9 cellular contexts compared by ENCODE assay signal in genomic region chr9:19441730-19442129, GRCh38. TPM values are rescaled to one million over a fixed set of nuclear protein-coding genes. Genes with fewer than 3 reads are reported as not detected.
DNase-seq lines count a peak whose midpoint lies in the region; ATAC-seq and TF ChIP-seq lines count a peak whose summit lies in the region.
"Had no signal": no experiment of that assay in that cellular context is flagged by ENCODE, and none has a peak within 500 bp of the region (broad histone marks: within the 10 kb centered on the region; RNA-seq: fewer than 3 reads in every experiment).

No MANE protein-coding gene starts in this region.

- peak overlapping the region; percentile 81 for H3K27ac Mint-ChIP-seq in activated CD4-positive, alpha-beta T cell treated with anti-CD3 and anti-CD28 coated beads, Interleukin-2, amount 10 ng/mL, durations not matched to agents 7 days and 5 days

- TF ChIP-seq POLR2A in spleen (IDR thresholded peaks at IDR 0.05), result no peak

- DNase-seq in activated CD4-positive, alpha-beta T cell treated with anti-CD3 and anti-CD28 coated beads, Interleukin-2, amount 10 ng/mL, durations not matched to agents 7 days and 5 days, result no peak
- DNase-seq in activated CD4-positive, alpha-beta T cell treated with anti-CD3 and anti-CD28 coated beads, Interleukin-2, amount 50 U/mL, for 48 hours, result no peak
- peak; percentile 10 for DNase-seq in OCI-LY7 (ENCODE audit: low spot score)
- no peak for DNase-seq in spleen
- no peak for DNase-seq in NCI-H446 (lab: John Stamatoyannopoulos, UW)
- no peak for DNase-seq in midbrain (lab: John Stamatoyannopoulos, UW)
- no peak for DNase-seq in NCI-H524 treated with DMSO at 0.1 percent for 48 hours (lab: John Stamatoyannopoulos, UW)
- DNase-seq: effector CD8-positive, alpha-beta T cell had no signal

- no TSS peak for BruUV-seq in OCI-LY7 (replicated peaks; lab: Mats Ljungman, UMichigan)

- peak overlapping the region; percentile 54 for H3K4me2 ChIP-seq in OCI-LY7 (ENCODE audit: low read length)

- no peaks in the 10 kb centered on the region for H3K79me2 ChIP-seq in OCI-LY7 (ENCODE audit: insufficient read depth, low read depth, low read length)

- POLR2A ChIA-PET in activated CD4-positive, alpha-beta T cell treated with anti-CD3 and anti-CD28 coated beads, Interleukin-2, amount 10 ng/mL, durations not matched to agents 7 days and 5 days (lab: Charles Lee), result interaction anchor here (0.6 to 0.7 kb wide), 2 partner anchors 21 to 255 kb away, joined by 3 read pairs; no protein-coding TSS in a partner anchor
- POLR2A ChIA-PET in OCI-LY7 (lab: Charles Lee), result no interaction called here

- peaks cover 18% of the 10 kb centered on the region for H3K4me1 Mint-ChIP-seq in activated CD4-positive, alpha-beta T cell treated with anti-CD3 and anti-CD28 coated beads, Interleukin-2, amount 10 ng/mL, durations not matched to agents 7 days and 5 days

- H4K20me1 ChIP-seq in OCI-LY7 (ENCODE audit: insufficient read depth, low read length), result no peaks in the 10 kb centered on the region

- no peaks in the 10 kb centered on the region for H3K9me3 Mint-ChIP-seq in activated CD4-positive, alpha-beta T cell treated with anti-CD3 and anti-CD28 coated beads, Interleukin-2, amount 10 ng/mL, durations not matched to agents 7 days and 5 days

- peaks cover 3% of the 10 kb centered on the region for H3K36me3 Mint-ChIP-seq in activated CD4-positive, alpha-beta T cell treated with anti-CD3 and anti-CD28 coated beads, Interleukin-2, amount 10 ng/mL, durations not matched to agents 7 days and 5 days (ENCODE audit: low read depth)

- peak overlapping the region; percentile 76; the same call in 1 of the 2 replicates for H2AFZ ChIP-seq in OCI-LY7 (ENCODE audit: low read length)

- intact Hi-C loops in OCI-LY7 (cut with micrococcal nuclease; ENCODE audit: unreplicated experiment), result no loop called here
- intact Hi-C loops in spleen (cut with DNase I; ENCODE audit: low total_unique reads), result no loop called here

- CTCF ChIA-PET in activated CD4-positive, alpha-beta T cell treated with anti-CD3 and anti-CD28 coated beads, Interleukin-2, amount 10 ng/mL, durations not matched to agents 7 days and 5 days (lab: Charles Lee), result interaction anchor here (0.7 to 3.2 kb wide), 2 partner anchors 19 to 23 kb away, joined by 3 to 13 read pairs; no protein-coding TSS in a partner anchor
- CTCF ChIA-PET in OCI-LY7 (lab: Charles Lee; ENCODE audit: unreplicated experiment), result no interaction called here

- no peaks in the 10 kb centered on the region for H3K9me2 ChIP-seq in OCI-LY7 (ENCODE audit: insufficient read depth, low read length)

- ATAC-seq in HG02759 (IDR thresholded peaks at IDR 0.05; ENCODE audit: unreplicated experiment), result peak; percentile 92

- WGBS in spleen, 5 donors, result 12 to 26% (median 14%) methylated on average over 4 of the region's 4 CpGs

- H3K27ac ChIP-seq in OCI-LY7 (ENCODE audit: low read depth, low read length, poor library complexity, severe bottlenecking), result no peak overlapping the region
- H3K27ac ChIP-seq in spleen, result peak overlapping the region; percentile 3 to 75 (median 63)

- H3K27me3 ChIP-seq in spleen (replicated peaks in 1 of 7), result no peaks in the 10 kb centered on the region

- peak overlapping the region; percentile 44 for H3K4me3 Mint-ChIP-seq in activated CD4-positive, alpha-beta T cell treated with anti-CD3 and anti-CD28 coated beads, Interleukin-2, amount 10 ng/mL, durations not matched to agents 7 days and 5 days

- H3K4me1 ChIP-seq in OCI-LY7 (ENCODE audit: insufficient read depth, low read length, poor library complexity, severe bottlenecking) (peaks cover 2% of the 10 kb centered on the region), spleen (peaks cover 4 to 21% (median 14%) of the 10 kb centered on the region in 6 donors)

- H3K27me3 Mint-ChIP-seq in activated CD4-positive, alpha-beta T cell treated with anti-CD3 and anti-CD28 coated beads, Interleukin-2, amount 10 ng/mL, durations not matched to agents 7 days and 5 days, result no peaks in the 10 kb centered on the region

- H3K4me3 ChIP-seq in OCI-LY7 (ENCODE audit: low read depth, low read length, poor library complexity, severe bottlenecking), result peak overlapping the region; percentile 23
- peak overlapping the region in 4 of 8 donors; percentile 6 to 50 (median 20) for H3K4me3 ChIP-seq in spleen

- H3K9me3 ChIP-seq in OCI-LY7 (ENCODE audit: low read length), result no peaks in the 10 kb centered on the region
- H3K9me3 ChIP-seq in spleen, result no peaks in the 10 kb centered on the region

- no peak for TF ChIP-seq CTCF in OCI-LY7 (conservative IDR thresholded peaks at IDR 0.05; ENCODE audit: low read length)
- no peak for TF ChIP-seq CTCF in spleen (IDR thresholded peaks at IDR 0.05 in 8 of 11, conservative IDR thresholded peaks at IDR 0.05 in 3 of 11)

- H3K36me3 ChIP-seq in OCI-LY7 (ENCODE audit: insufficient read depth, low read length) (no peaks in the 10 kb centered on the region), spleen (peaks cover 0 to 35% (median 3%) of the 10 kb centered on the region in 6 donors)

RNA-seq across cellular contexts. Expression of gene ACER2, which starts 32.9 kb away (rescaled TPM):
- 1 to 10 TPM; 3.3 to 3.6 TPM for total RNA-seq in activated CD4-positive, alpha-beta T cell treated with anti-CD3 and anti-CD28 coated beads, Interleukin-2, amount 10 ng/mL, durations not matched to agents 7 days and 5 days
- 1.4 and 1.6 TPM in 2 replicates for total RNA-seq in OCI-LY7 (2014; rRNA removed; shearing (Covaris generic))
- total RNA-seq in OCI-LY7 (2022) (1.8 and 2.7 TPM in 2 replicates), spleen (1 to 10 TPM; 2.7 to 7.2 (median 4.4) TPM)
- under 1 TPM; 0.09 to 0.45 (median 0.15) TPM for polyA plus RNA-seq in spleen
